28 cellular contexts compared by ENCODE assay signal in genomic region chr4:14149469-14150030, GRCh38.
DNase-seq lines count a peak whose midpoint lies in the region; ATAC-seq and TF ChIP-seq lines count a peak whose summit lies in the region.
"Had no signal": no experiment of that assay in that cellular context is flagged by ENCODE, and none has a peak within 500 bp of the region (broad histone marks: within the 10 kb centered on the region; RNA-seq: fewer than 3 reads in every experiment).

No MANE protein-coding gene starts in this region.

- DNase-seq in MV-4-11 (lab: John Stamatoyannopoulos, UW): peak; percentile 85
- DNase-seq in amniotic epithelial cell (ENCODE audit: low read depth): peak; percentile 73
- DNase-seq in inferior parietal cortex (ENCODE audit: extremely low spot score): peak; percentile 50
- DNase-seq in stimulated activated naive B cell treated with anti-CD40 and anti-IgM and Interleukin-4, amounts not matched to agents 10 μg/mL and 1 μg/mL and 100 μg/mL, for 72 hours: no peak
- DNase-seq in vagina (ENCODE audit: extremely low spot score in 2 of 2): no peak
- DNase-seq in activated naive CD4-positive, alpha-beta T cell treated with anti-CD3 and anti-CD28 coated beads, Interleukin-2, amount 10 ng/mL, durations not matched to agents 7 days and 5 days: no peak
- DNase-seq: activated B cell treated with CpG ODN at 0.5 μM for 24 hours; activated CD4-positive, alpha-beta T cell treated with anti-CD3 and anti-CD28 coated beads, Interleukin-2, amount 50 U/mL, for 4 hours; activated CD8-positive, alpha-beta memory T cell treated with anti-CD3 and anti-CD28 coated beads, Interleukin-2, amount 50 U/mL, for 4 hours; CD4-positive, alpha-beta T cell; GOT3; MG63; mucosa of descending colon; NCI-H1436; NCI-H2107; NCI-H774; nephron progenitor cell; PC-9; Right ventricle myocardium superior; sigmoid colon; stimulated activated CD4-positive, alpha-beta T cell treated with anti-CD3 and anti-CD28 coated beads, Interleukin-15, amount 100 ng/mL, for 24 hours; stimulated activated naive CD8-positive, alpha-beta T cell treated with anti-CD3 and anti-CD28 coated beads, Interleukin-15, amount 100 ng/mL, for 72 hours; SW 1271; tibial artery had no signal

- no peaks in the 10 kb centered on the region for H3K36me3 Mint-ChIP-seq in stimulated activated naive B cell treated with anti-CD40 and anti-IgM and Interleukin-4, amounts not matched to agents 10 μg/mL and 1 μg/mL and 100 μg/mL, for 72 hours
- no peaks in the 10 kb centered on the region for H3K36me3 Mint-ChIP-seq in activated naive CD4-positive, alpha-beta T cell treated with anti-CD3 and anti-CD28 coated beads, Interleukin-2, amount 10 ng/mL, durations not matched to agents 7 days and 5 days
- H3K36me3 Mint-ChIP-seq: brain had no signal

- H3K27ac ChIP-seq in vagina: no peak overlapping the region
- H3K27ac ChIP-seq: PC-9, sigmoid colon, tibial artery had no signal

- ATAC-seq in stimulated activated naive B cell treated with anti-CD40 and anti-IgM and Interleukin-4, amounts not matched to agents 10 μg/mL and 1 μg/mL and 100 μg/mL, for 72 hours (replicated peaks): peak; percentile 33 to 62
- no peak for ATAC-seq in HG03520 (IDR thresholded peaks at IDR 0.05; ENCODE audit: unreplicated experiment)
- ATAC-seq: activated T-helper 17 cell treated with anti-CD3 and anti-CD28 coated beads, Interleukin-2, amount 50 U/mL, for 72 hours; K562; mucosa of descending colon; stimulated activated naive CD8-positive, alpha-beta T cell treated with anti-CD3 and anti-CD28 coated beads, Interleukin-15, amount 100 ng/mL, for 72 hours had no signal

- no peak for TF ChIP-seq CTCF in vagina (IDR thresholded peaks at IDR 0.05)

- H3K4me3 Mint-ChIP-seq in stimulated activated naive B cell treated with anti-CD40 and anti-IgM and Interleukin-4, amounts not matched to agents 10 μg/mL and 1 μg/mL and 100 μg/mL, for 72 hours: peak overlapping the region in 1 of 2 donors; percentile 55
- H3K4me3 Mint-ChIP-seq in activated naive CD4-positive, alpha-beta T cell treated with anti-CD3 and anti-CD28 coated beads, Interleukin-2, amount 10 ng/mL, durations not matched to agents 7 days and 5 days: no peak overlapping the region
- H3K4me3 Mint-ChIP-seq: activated B cell treated with CpG ODN at 0.5 μM for 24 hours; activated T-helper 17 cell treated with anti-CD3 and anti-CD28 coated beads, Interleukin-2, amount 50 U/mL, for 72 hours; CD4-positive, alpha-beta T cell; nephron progenitor cell; stimulated activated naive CD8-positive, alpha-beta T cell treated with anti-CD3 and anti-CD28 coated beads, Interleukin-15, amount 100 ng/mL, for 72 hours had no signal

- H3K9me3 Mint-ChIP-seq in stimulated activated naive B cell treated with anti-CD40 and anti-IgM and Interleukin-4, amounts not matched to agents 10 μg/mL and 1 μg/mL and 100 μg/mL, for 72 hours: peaks cover 0 to 3% of the 10 kb centered on the region in 2 donors
- no peaks in the 10 kb centered on the region for H3K9me3 Mint-ChIP-seq in activated naive CD4-positive, alpha-beta T cell treated with anti-CD3 and anti-CD28 coated beads, Interleukin-2, amount 10 ng/mL, durations not matched to agents 7 days and 5 days
- H3K9me3 Mint-ChIP-seq: activated B cell treated with CpG ODN at 0.5 μM for 24 hours; activated T-helper 17 cell treated with anti-CD3 and anti-CD28 coated beads, Interleukin-2, amount 50 U/mL, for 72 hours; brain; CD4-positive, alpha-beta T cell; nephron progenitor cell; stimulated activated naive CD8-positive, alpha-beta T cell treated with anti-CD3 and anti-CD28 coated beads, Interleukin-15, amount 100 ng/mL, for 72 hours had no signal

- CTCF ChIA-PET in activated naive CD4-positive, alpha-beta T cell treated with anti-CD3 and anti-CD28 coated beads, Interleukin-2, amount 10 ng/mL, durations not matched to agents 7 days and 5 days (lab: Charles Lee): interaction anchor here (0.7 kb wide), 1 partner anchor 67 kb away, joined by 3 read pairs; no protein-coding TSS in a partner anchor

- no peak for TF ChIP-seq POLR2A in vagina (IDR thresholded peaks at IDR 0.05)

- no peaks in the 10 kb centered on the region for H3K27me3 ChIP-seq in vagina
- H3K27me3 ChIP-seq: MG63, sigmoid colon, tibial artery had no signal

- peaks cover 23 to 44% of the 10 kb centered on the region in 2 donors for H3K4me1 Mint-ChIP-seq in stimulated activated naive B cell treated with anti-CD40 and anti-IgM and Interleukin-4, amounts not matched to agents 10 μg/mL and 1 μg/mL and 100 μg/mL, for 72 hours
- H3K4me1 Mint-ChIP-seq in activated naive CD4-positive, alpha-beta T cell treated with anti-CD3 and anti-CD28 coated beads, Interleukin-2, amount 10 ng/mL, durations not matched to agents 7 days and 5 days: no peaks in the 10 kb centered on the region
- H3K4me1 Mint-ChIP-seq: activated T-helper 17 cell treated with anti-CD3 and anti-CD28 coated beads, Interleukin-2, amount 50 U/mL, for 72 hours; nephron progenitor cell; stimulated activated naive CD8-positive, alpha-beta T cell treated with anti-CD3 and anti-CD28 coated beads, Interleukin-15, amount 100 ng/mL, for 72 hours had no signal

- no peaks in the 10 kb centered on the region for H3K9me3 ChIP-seq in vagina
- H3K9me3 ChIP-seq: MG63, mucosa of descending colon, sigmoid colon, tibial artery had no signal

- H3K4me1 ChIP-seq in vagina: no peaks in the 10 kb centered on the region
- H3K4me1 ChIP-seq: sigmoid colon, tibial artery had no signal

- H3K4me3 ChIP-seq in vagina: no peak overlapping the region
- H3K4me3 ChIP-seq: K562, MG63, mucosa of descending colon, PC-9, sigmoid colon, tibial artery had no signal

- H3K27ac Mint-ChIP-seq in stimulated activated naive B cell treated with anti-CD40 and anti-IgM and Interleukin-4, amounts not matched to agents 10 μg/mL and 1 μg/mL and 100 μg/mL, for 72 hours: peak overlapping the region; percentile 42
- H3K27ac Mint-ChIP-seq in activated naive CD4-positive, alpha-beta T cell treated with anti-CD3 and anti-CD28 coated beads, Interleukin-2, amount 10 ng/mL, durations not matched to agents 7 days and 5 days: no peak overlapping the region
- H3K27ac Mint-ChIP-seq: activated B cell treated with CpG ODN at 0.5 μM for 24 hours; activated T-helper 17 cell treated with anti-CD3 and anti-CD28 coated beads, Interleukin-2, amount 50 U/mL, for 72 hours; CD4-positive, alpha-beta T cell; nephron progenitor cell; stimulated activated naive CD8-positive, alpha-beta T cell treated with anti-CD3 and anti-CD28 coated beads, Interleukin-15, amount 100 ng/mL, for 72 hours had no signal

- no peaks in the 10 kb centered on the region for H3K27me3 Mint-ChIP-seq in stimulated activated naive B cell treated with anti-CD40 and anti-IgM and Interleukin-4, amounts not matched to agents 10 μg/mL and 1 μg/mL and 100 μg/mL, for 72 hours
- H3K27me3 Mint-ChIP-seq in activated naive CD4-positive, alpha-beta T cell treated with anti-CD3 and anti-CD28 coated beads, Interleukin-2, amount 10 ng/mL, durations not matched to agents 7 days and 5 days: no peaks in the 10 kb centered on the region
- H3K27me3 Mint-ChIP-seq: activated B cell treated with CpG ODN at 0.5 μM for 24 hours; activated T-helper 17 cell treated with anti-CD3 and anti-CD28 coated beads, Interleukin-2, amount 50 U/mL, for 72 hours; CD4-positive, alpha-beta T cell had no signal

- no peaks in the 10 kb centered on the region for H3K36me3 ChIP-seq in vagina
- H3K36me3 ChIP-seq: MG63, sigmoid colon, tibial artery had no signal

- intact Hi-C loops in vagina (cut with DNase I): no loop called here

Comparison
In these comparisons a context has a peak if more than half of its experiments do, and no peak if none do; other contexts are left out.
1. DNase-seq: peak in MV-4-11 (single experiment), amniotic epithelial cell (single experiment) and inferior parietal cortex (single experiment); none in stimulated activated naive B cell treated with anti-CD40 and anti-IgM and Interleukin-4, amounts not matched to agents 10 μg/mL and 1 μg/mL and 100 μg/mL, for 72 hours (single experiment), vagina (0 of 2) and activated naive CD4-positive, alpha-beta T cell treated with anti-CD3 and anti-CD28 coated beads, Interleukin-2, amount 10 ng/mL, durations not matched to agents 7 days and 5 days (single experiment).